Comparison of ENCODE assay signal across 32 cellular contexts in the genomic region with DNA sequence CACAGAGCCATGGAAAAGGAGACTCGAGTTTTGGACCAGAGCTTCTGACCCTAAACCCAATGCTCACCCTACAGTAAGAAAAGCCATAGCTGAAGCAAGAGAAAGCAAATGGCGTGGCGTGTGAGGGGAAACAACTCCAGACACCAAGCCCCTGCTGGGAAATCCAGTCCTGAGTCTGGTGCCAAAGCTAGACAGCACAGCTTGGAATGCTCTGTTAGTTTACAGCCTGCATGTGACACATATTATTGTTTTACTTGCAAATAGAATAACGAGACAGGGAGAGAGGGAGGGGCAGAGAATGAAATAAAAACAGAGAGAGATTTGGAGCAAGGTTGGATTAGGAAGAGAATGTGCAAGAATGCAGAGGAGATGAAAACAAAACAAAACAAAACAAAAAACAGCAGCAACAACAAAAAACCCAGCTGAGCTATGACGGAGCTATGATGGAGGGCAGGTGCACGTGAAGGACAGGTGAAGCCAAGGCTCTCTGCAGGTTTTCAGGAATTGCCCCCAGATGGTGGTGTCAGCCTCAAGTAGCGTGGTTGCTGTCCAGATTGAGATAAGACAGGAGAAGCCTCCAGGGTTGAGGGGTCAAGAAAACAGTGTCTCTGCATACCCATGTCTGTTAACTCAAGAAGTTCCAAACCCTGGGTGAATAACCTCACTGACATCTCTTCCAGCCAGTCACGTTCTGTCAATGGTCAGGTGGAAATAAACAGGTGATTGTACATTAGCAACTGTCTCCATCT.
DNase-seq lines count a peak whose midpoint lies in the region; ATAC-seq and TF ChIP-seq lines count a peak whose summit lies in the region.
"Had no signal": no experiment of that assay in that cellular context is flagged by ENCODE, and none has a peak within 500 bp of the region (broad histone marks: within the 10 kb centered on the region; RNA-seq: fewer than 3 reads in every experiment).

No MANE protein-coding gene starts in this region.

- H3K4me1 ChIP-seq in lower lobe of right lung = peaks cover 20% of the 10 kb centered on the region
- H3K4me1 ChIP-seq in upper lobe of right lung = peaks cover 10% of the 10 kb centered on the region
- H3K4me1 ChIP-seq: breast epithelium had no signal

- H3K4me3 ChIP-seq in fibroblast of villous mesenchyme (ENCODE audit: low read depth, low read length) (no peak overlapping the region), lower lobe of right lung (no peak overlapping the region), upper lobe of right lung (no peak overlapping the region), WERI-Rb-1 (ENCODE audit: low read depth, low read length) (no peak overlapping the region)
- H3K4me3 ChIP-seq: adrenal gland, breast epithelium, GM23248, Peyer's patch, stomach, tibial nerve had no signal

- no peak for TF ChIP-seq CTCF in fibroblast of villous mesenchyme (IDR thresholded peaks at IDR 0.05; ENCODE audit: insufficient read depth, low read depth, low read length)
- TF ChIP-seq CTCF in lower lobe of right lung (IDR thresholded peaks at IDR 0.05) = no peak
- no peak for TF ChIP-seq CTCF in upper lobe of right lung (IDR thresholded peaks at IDR 0.05)
- TF ChIP-seq CTCF in WERI-Rb-1 (IDR thresholded peaks at IDR 0.05; ENCODE audit: low read depth, low read length) = no peak

- DNase-seq in NCI-H146 (lab: John Stamatoyannopoulos, UW) (peak; percentile 8), NCI-H146 treated with DMSO at 0.1 percent for 48 hours (lab: John Stamatoyannopoulos, UW; ENCODE audit: unreplicated experiment) (no peak), fibroblast of villous mesenchyme (ENCODE audit: low read depth) (peak; percentile 42), lower lobe of right lung (no peak), upper lobe of right lung (no peak), SIG-M5 treated with dmso at 0.1 percent for 504 hours (lab: John Stamatoyannopoulos, UW; ENCODE audit: unreplicated experiment) (no peak), WERI-Rb-1 (no peak)
- DNase-seq: activated CD4-positive, alpha-beta T cell treated with anti-CD3 and anti-CD28 coated beads for 4 hours; activated CD8-positive, alpha-beta memory T cell treated with anti-CD3 and anti-CD28 coated beads for 24 hours; activated gamma-delta T cell treated with Interleukin-2 at 50 U/mL for 16 hours; activated T-cell treated with anti-CD3 and anti-CD28 coated beads, Interleukin-2, amount 50 U/mL, for 1 hour; adrenal gland; CD8-positive, alpha-beta memory T cell; cortex of kidney; GDM1; GM23248; HFFc6; KG1; kidney; MM.1S; naive thymus-derived CD8-positive, alpha-beta T cell; NCI-H1417 treated with DMSO at 0.1 percent for 48 hours; NCI-H2107; NCI-H510A; Peyer's patch; retina; stomach; T-helper 2 cell had no signal

- ATAC-seq in lower lobe of right lung (peak; percentile 19 to 39), upper lobe of right lung (no peak), GM21528 (IDR thresholded peaks at IDR 0.05; ENCODE audit: low FRiP score, unreplicated experiment) (no peak)
- ATAC-seq: naive thymus-derived CD8-positive, alpha-beta T cell had no signal

- H3K27me3 ChIP-seq in lower lobe of right lung (ENCODE audit: low read depth) = no peaks in the 10 kb centered on the region
- no peaks in the 10 kb centered on the region for H3K27me3 ChIP-seq in upper lobe of right lung
- peaks cover 9% of the 10 kb centered on the region for H3K27me3 ChIP-seq in WERI-Rb-1 (ENCODE audit: insufficient read depth, low read depth, severe bottlenecking)
- H3K27me3 ChIP-seq: adrenal gland, breast epithelium, Peyer's patch, stomach, tibial nerve had no signal

- intact Hi-C loops in lower lobe of right lung (cut with DNase I) (no loop called here), upper lobe of right lung (cut with DNase I) (no loop called here)

- H3K9me3 ChIP-seq in lower lobe of right lung (no peaks in the 10 kb centered on the region), upper lobe of right lung (no peaks in the 10 kb centered on the region), WERI-Rb-1 (ENCODE audit: severe bottlenecking) (no peaks in the 10 kb centered on the region)
- H3K9me3 ChIP-seq: adrenal gland, breast epithelium, Peyer's patch, tibial nerve had no signal

- H3K36me3 ChIP-seq in lower lobe of right lung (no peaks in the 10 kb centered on the region), upper lobe of right lung (no peaks in the 10 kb centered on the region), WERI-Rb-1 (no peaks in the 10 kb centered on the region)
- H3K36me3 ChIP-seq: adrenal gland, breast epithelium, Peyer's patch, stomach, tibial nerve had no signal

- H3K27ac ChIP-seq in lower lobe of right lung (peak overlapping the region; percentile 11), upper lobe of right lung (peak overlapping the region; percentile 63), WERI-Rb-1 (no peak overlapping the region)
- H3K27ac ChIP-seq: 22Rv1, breast epithelium, GM23248, Peyer's patch, stomach, tibial nerve had no signal

Comparison
In these comparisons a context has a peak if more than half of its experiments do, and no peak if none do; other contexts are left out.
1. DNase-seq: peak in NCI-H146 (single experiment) and fibroblast of villous mesenchyme (single experiment); none in NCI-H146 treated with DMSO at 0.1 percent for 48 hours (single experiment), lower lobe of right lung (single experiment), upper lobe of right lung (single experiment), SIG-M5 treated with dmso at 0.1 percent for 504 hours (single experiment) and WERI-Rb-1 (single experiment).
2. ATAC-seq: peak in lower lobe of right lung (2 of 2); none in upper lobe of right lung (single experiment) and GM21528 (single experiment).